Comparison of ENCODE assay signal across 22 cellular contexts in genomic region chr5:147512640-147513334, GRCh38. TPM values are rescaled to one million over a fixed set of nuclear protein-coding genes. Genes with fewer than 3 reads are reported as not detected.
DNase-seq lines count a peak whose midpoint lies in the region; ATAC-seq and TF ChIP-seq lines count a peak whose summit lies in the region.
"Had no signal": no experiment of that assay in that cellular context is flagged by ENCODE, and none has a peak within 500 bp of the region (broad histone marks: within the 10 kb centered on the region; RNA-seq: fewer than 3 reads in every experiment).

No MANE protein-coding gene starts in this region.

- H3K27me3 Mint-ChIP-seq in activated naive CD4-positive, alpha-beta T cell treated with anti-CD3 and anti-CD28 coated beads, Interleukin-2, amount 10 ng/mL, durations not matched to agents 7 days and 5 days: peaks cover 28% of the 10 kb centered on the region

- H3K27ac ChIP-seq in upper lobe of left lung: no peak overlapping the region
- H3K27ac ChIP-seq: adrenal gland, BLaER1, brain microvascular endothelial cell, RWPE1, upper lobe of right lung had no signal

- CTCF ChIA-PET in activated naive CD4-positive, alpha-beta T cell treated with anti-CD3 and anti-CD28 coated beads, Interleukin-2, amount 10 ng/mL, durations not matched to agents 7 days and 5 days (lab: Charles Lee): no interaction called here

- peaks cover 2 to 14% (median 12%) of the 10 kb centered on the region in 4 donors for H3K4me1 ChIP-seq in upper lobe of left lung

- H3K9me3 Mint-ChIP-seq in activated naive CD4-positive, alpha-beta T cell treated with anti-CD3 and anti-CD28 coated beads, Interleukin-2, amount 10 ng/mL, durations not matched to agents 7 days and 5 days: peaks cover 1% of the 10 kb centered on the region
- H3K9me3 Mint-ChIP-seq: activated CD4-positive, alpha-beta T cell treated with anti-CD3 and anti-CD28 coated beads, Interleukin-2, amount 10 ng/mL, durations not matched to agents 24 days and 14 days; activated T-cell treated with anti-CD3 and anti-CD28 coated beads, Interleukin-2, amount 50 U/mL, for 4 hours; T-helper 2 cell treated with Interferon-gamma antibody and Interleukin-4, amounts not matched to agents 5 μg/mL and 100 μg/mL, for 36 hours had no signal

- H3K36me3 ChIP-seq in upper lobe of left lung: no peaks in the 10 kb centered on the region
- H3K36me3 ChIP-seq: adrenal gland, BLaER1, brain microvascular endothelial cell, upper lobe of right lung had no signal

- H3K9me3 ChIP-seq in upper lobe of left lung: no peaks in the 10 kb centered on the region
- H3K9me3 ChIP-seq: adrenal gland, upper lobe of right lung had no signal

- peak; percentile 13 for DNase-seq in NCI-H510A treated with DMSO at 0.1 percent for 48 hours (lab: John Stamatoyannopoulos, UW)
- DNase-seq in NCI-H510A (lab: John Stamatoyannopoulos, UW): no peak
- DNase-seq in NCI-H1048 (lab: John Stamatoyannopoulos, UW): peak; percentile 69
- peak; percentile 94 for DNase-seq in NCI-H748 treated with DMSO at 0.1 percent for 48 hours (lab: John Stamatoyannopoulos, UW)
- peak; percentile 47 for DNase-seq in stromal cell of bone marrow (ENCODE audit: low read depth)
- no peak for DNase-seq in activated naive CD4-positive, alpha-beta T cell treated with anti-CD3 and anti-CD28 coated beads, Interleukin-2, amount 10 ng/mL, durations not matched to agents 7 days and 5 days
- DNase-seq in upper lobe of left lung: no peak
- DNase-seq: activated CD4-positive, alpha-beta T cell treated with anti-CD3 and anti-CD28 coated beads, Interleukin-2, amount 10 ng/mL, durations not matched to agents 24 days and 14 days; activated naive CD4-positive, alpha-beta T cell; activated T-cell treated with anti-CD3 and anti-CD28 coated beads, Interleukin-2, amount 50 U/mL, for 4 hours; adrenal gland; brain microvascular endothelial cell; midbrain; naive thymus-derived CD8-positive, alpha-beta T cell; NCI-H446; substantia nigra; upper lobe of right lung had no signal

- H3K36me3 Mint-ChIP-seq in activated naive CD4-positive, alpha-beta T cell treated with anti-CD3 and anti-CD28 coated beads, Interleukin-2, amount 10 ng/mL, durations not matched to agents 7 days and 5 days: no peaks in the 10 kb centered on the region
- H3K36me3 Mint-ChIP-seq: IgD-negative memory B cell had no signal

- WGBS in upper lobe of left lung, 2 donors: 42 to 52% methylated on average over 3 of the region's 3 CpGs

- no peak overlapping the region for H3K4me3 Mint-ChIP-seq in activated naive CD4-positive, alpha-beta T cell treated with anti-CD3 and anti-CD28 coated beads, Interleukin-2, amount 10 ng/mL, durations not matched to agents 7 days and 5 days
- H3K4me3 Mint-ChIP-seq: activated CD4-positive, alpha-beta T cell treated with anti-CD3 and anti-CD28 coated beads, Interleukin-2, amount 10 ng/mL, durations not matched to agents 24 days and 14 days; activated T-cell treated with anti-CD3 and anti-CD28 coated beads, Interleukin-2, amount 50 U/mL, for 4 hours; IgD-negative memory B cell; naive thymus-derived CD8-positive, alpha-beta T cell; T-helper 2 cell treated with Interferon-gamma antibody and Interleukin-4, amounts not matched to agents 5 μg/mL and 100 μg/mL, for 36 hours had no signal

- H3K4me3 ChIP-seq in upper lobe of left lung: no peak overlapping the region
- H3K4me3 ChIP-seq: adrenal gland, BLaER1, upper lobe of right lung had no signal

- H3K4me1 Mint-ChIP-seq in activated naive CD4-positive, alpha-beta T cell treated with anti-CD3 and anti-CD28 coated beads, Interleukin-2, amount 10 ng/mL, durations not matched to agents 7 days and 5 days: peaks cover 4% of the 10 kb centered on the region

- TF ChIP-seq POLR2A in upper lobe of left lung (IDR thresholded peaks at IDR 0.05): no peak

- peaks cover 0 to 12% (median 3%) of the 10 kb centered on the region in 4 donors for H3K27me3 ChIP-seq in upper lobe of left lung
- H3K27me3 ChIP-seq: brain microvascular endothelial cell had no signal

- no peak for TF ChIP-seq CTCF in upper lobe of left lung (IDR thresholded peaks at IDR 0.05)

- H3K27ac Mint-ChIP-seq in activated naive CD4-positive, alpha-beta T cell treated with anti-CD3 and anti-CD28 coated beads, Interleukin-2, amount 10 ng/mL, durations not matched to agents 7 days and 5 days: no peak overlapping the region
- H3K27ac Mint-ChIP-seq: activated CD4-positive, alpha-beta T cell treated with anti-CD3 and anti-CD28 coated beads, Interleukin-2, amount 10 ng/mL, durations not matched to agents 24 days and 14 days; IgD-negative memory B cell; naive thymus-derived CD8-positive, alpha-beta T cell; T-helper 2 cell treated with Interferon-gamma antibody and Interleukin-4, amounts not matched to agents 5 μg/mL and 100 μg/mL, for 36 hours had no signal

- TF ChIP-seq EP300 in upper lobe of left lung (IDR thresholded peaks at IDR 0.05): no peak

- ATAC-seq in GM19463 (IDR thresholded peaks at IDR 0.05; ENCODE audit: unreplicated experiment) (no peak), upper lobe of left lung (ENCODE audit: low FRiP score in 2 of 2) (no peak)
- ATAC-seq: activated T-cell treated with anti-CD3 and anti-CD28 coated beads, Interleukin-2, amount 50 U/mL, for 4 hours; naive thymus-derived CD8-positive, alpha-beta T cell; upper lobe of right lung had no signal

RNA-seq across cellular contexts. Expression of gene DPYSL3, which starts 2.9 kb away (rescaled TPM):
- total RNA-seq in upper lobe of left lung: 10 to 100 TPM; 24.4 to 85.1 (median 40.6) TPM
- total RNA-seq: naive thymus-derived CD8-positive, alpha-beta T cell had no signal

Comparison
In these comparisons a context has a peak if more than half of its experiments do, and no peak if none do; other contexts are left out.
1. DNase-seq: peak in NCI-H510A treated with DMSO at 0.1 percent for 48 hours (single experiment), NCI-H1048 (single experiment), NCI-H748 treated with DMSO at 0.1 percent for 48 hours (single experiment) and stromal cell of bone marrow (single experiment); none in NCI-H510A (single experiment), activated naive CD4-positive, alpha-beta T cell treated with anti-CD3 and anti-CD28 coated beads, Interleukin-2, amount 10 ng/mL, durations not matched to agents 7 days and 5 days (single experiment) and upper lobe of left lung (0 of 2).